21 cellular contexts compared by ENCODE assay signal in the genomic region with DNA sequence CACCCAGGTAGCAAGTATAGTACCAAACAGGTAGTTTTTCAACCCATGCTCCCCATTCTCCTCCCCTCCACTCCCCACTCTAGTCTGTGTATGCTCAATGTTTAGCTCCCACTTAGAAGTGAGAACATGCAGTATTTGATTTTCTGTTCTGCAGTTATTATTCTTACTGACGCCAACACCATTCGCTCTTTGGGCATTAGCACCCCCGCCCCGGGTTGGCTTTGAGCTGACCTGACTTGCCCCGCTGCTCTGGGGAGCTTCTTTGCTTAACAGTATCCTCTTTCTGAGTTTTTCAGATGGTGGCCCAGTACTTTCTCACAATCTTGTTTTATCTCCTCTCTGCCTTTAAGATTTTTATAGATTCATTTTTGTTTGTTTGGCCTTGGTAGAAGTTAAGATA.
"Had no signal": no experiment of that assay in that cellular context is flagged by ENCODE, and none has a peak within 500 bp of the region (broad histone marks: within the 10 kb centered on the region; RNA-seq: fewer than 3 reads in every experiment).

No MANE protein-coding gene starts in this region.

- H3K27ac Mint-ChIP-seq: activated naive CD8-positive, alpha-beta T cell treated with anti-CD3 and anti-CD28 coated beads, Interleukin-2, amount 50 U/mL, for 24 hours; activated T-helper 2 cell treated with anti-CD3 and anti-CD28 coated beads, Interferon-gamma antibody, Interleukin-2, Interleukin-4, amounts not matched to agents 10 μg/mL and 5 μg/mL and 100 μg/mL, durations not matched to agents 14 hours and 24 hours and 36 hours; T-cell had no signal

- H3K4me3 ChIP-seq: body of pancreas, gastrocnemius medialis, left ventricle myocardium inferior, suprapubic skin, tibial nerve had no signal

- H3K27ac ChIP-seq: body of pancreas, gastrocnemius medialis, left ventricle myocardium inferior, suprapubic skin had no signal

- H3K9me3 Mint-ChIP-seq: activated naive CD8-positive, alpha-beta T cell treated with anti-CD3 and anti-CD28 coated beads, Interleukin-2, amount 50 U/mL, for 24 hours; activated T-helper 2 cell treated with anti-CD3 and anti-CD28 coated beads, Interferon-gamma antibody, Interleukin-2, Interleukin-4, amounts not matched to agents 10 μg/mL and 5 μg/mL and 100 μg/mL, durations not matched to agents 14 hours and 24 hours and 36 hours; stimulated activated effector memory CD8-positive, alpha-beta T cell treated with anti-CD3 and anti-CD28 coated beads, Interleukin-12 subunit alpha, Interleukin-12 subunit beta, amount 100 ng/mL, for 72 hours; stimulated activated naive CD8-positive, alpha-beta T cell treated with anti-CD3 and anti-CD28 coated beads, Interleukin-15, amount 100 ng/mL, for 72 hours; T-cell; T-helper 2 cell treated with Interferon-gamma antibody and Interleukin-4, amounts not matched to agents 5 μg/mL and 100 μg/mL, for 36 hours had no signal

- H3K27me3 ChIP-seq: body of pancreas, gastrocnemius medialis, suprapubic skin, tibial nerve had no signal

- DNase-seq: activated CD4-positive, alpha-beta T cell treated with anti-CD3 and anti-CD28 coated beads for 1 hour; activated naive CD4-positive, alpha-beta T cell treated with Interleukin-2 at 50 U/mL for 16 hours; activated naive CD8-positive, alpha-beta T cell treated with anti-CD3 and anti-CD28 coated beads, Interleukin-2, amount 50 U/mL, for 24 hours; body of pancreas; caudate nucleus; dermis blood vessel endothelial cell; effector CD8-positive, alpha-beta T cell; gastrocnemius medialis; hippocampal formation; left ventricle myocardium inferior; midbrain; occipital lobe; small intestine; stimulated activated CD4-positive, alpha-beta T cell treated with anti-CD3 and anti-CD28 coated beads, Interleukin-2, amount 100 ng/mL, for 24 hours; stimulated activated naive CD8-positive, alpha-beta T cell treated with anti-CD3 and anti-CD28 coated beads, Interleukin-15, amount 100 ng/mL, for 72 hours; T-cell had no signal

- H3K4me1 ChIP-seq: body of pancreas, gastrocnemius medialis, left ventricle myocardium inferior had no signal

- H3K27me3 Mint-ChIP-seq: activated naive CD8-positive, alpha-beta T cell treated with anti-CD3 and anti-CD28 coated beads, Interleukin-2, amount 50 U/mL, for 24 hours had no signal

- ATAC-seq: activated naive CD8-positive, alpha-beta T cell treated with anti-CD3 and anti-CD28 coated beads, Interleukin-2, amount 50 U/mL, for 24 hours; body of pancreas; gastrocnemius medialis; stimulated activated naive CD8-positive, alpha-beta T cell treated with anti-CD3 and anti-CD28 coated beads, Interleukin-15, amount 100 ng/mL, for 72 hours; T-cell had no signal

- H3K36me3 Mint-ChIP-seq: stimulated activated effector memory CD8-positive, alpha-beta T cell treated with anti-CD3 and anti-CD28 coated beads, Interleukin-12 subunit alpha, Interleukin-12 subunit beta, amount 100 ng/mL, for 72 hours; T-cell had no signal

- H3K4me3 Mint-ChIP-seq: activated naive CD8-positive, alpha-beta T cell treated with anti-CD3 and anti-CD28 coated beads, Interleukin-2, amount 50 U/mL, for 24 hours; stimulated activated effector memory CD8-positive, alpha-beta T cell treated with anti-CD3 and anti-CD28 coated beads, Interleukin-12 subunit alpha, Interleukin-12 subunit beta, amount 100 ng/mL, for 72 hours; T-cell; T-helper 2 cell treated with Interferon-gamma antibody and Interleukin-4, amounts not matched to agents 5 μg/mL and 100 μg/mL, for 36 hours had no signal

- H3K9me3 ChIP-seq: body of pancreas, gastrocnemius medialis, left ventricle myocardium inferior, suprapubic skin had no signal

- H3K36me3 ChIP-seq: gastrocnemius medialis, left ventricle myocardium inferior, suprapubic skin, tibial nerve had no signal
